Comparison of ENCODE assay signal across 28 cellular contexts in the genomic region with DNA sequence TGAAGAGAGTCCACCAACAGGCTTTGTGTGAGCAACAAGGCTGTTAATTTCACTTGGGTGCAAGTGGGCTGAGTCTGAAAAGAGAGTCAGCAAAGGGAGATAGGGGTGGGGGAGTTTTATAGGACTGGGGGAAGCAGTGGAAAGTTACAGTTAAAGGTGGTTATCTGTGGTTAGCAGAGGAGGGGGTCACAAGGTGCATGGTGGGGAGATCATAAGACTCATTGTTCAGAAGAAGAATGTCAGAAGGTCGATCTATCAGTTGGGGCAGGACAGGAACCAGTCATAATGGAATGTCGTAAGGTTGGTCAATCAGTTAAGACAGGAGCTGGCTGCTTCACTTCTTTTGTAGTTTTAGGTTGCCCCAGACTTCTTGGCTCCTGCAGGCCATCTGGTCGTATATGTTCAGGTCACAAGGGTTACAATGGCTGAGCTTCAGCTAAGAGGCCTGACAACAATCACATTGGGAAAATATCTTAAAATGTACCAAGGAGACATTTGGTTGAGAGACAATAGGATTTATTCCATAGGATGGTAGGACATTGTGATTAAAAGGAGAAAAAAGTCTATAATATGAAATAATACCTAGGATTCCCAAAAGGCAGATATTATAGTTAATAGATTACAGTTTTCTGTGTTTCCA.
"Had no signal": no experiment of that assay in that cellular context is flagged by ENCODE, and none has a peak within 500 bp of the region (broad histone marks: within the 10 kb centered on the region; RNA-seq: fewer than 3 reads in every experiment).

No MANE protein-coding gene starts in this region.

- H3K27me3 ChIP-seq: adrenal gland, body of pancreas, cardiac muscle cell, colonic mucosa, right atrium auricular region, suprapubic skin, tibial artery had no signal

- H3K36me3 ChIP-seq: adrenal gland, cardiac muscle cell, colonic mucosa, right atrium auricular region, suprapubic skin, tibial artery had no signal

- H3K4me1 Mint-ChIP-seq: activated naive CD8-positive, alpha-beta T cell treated with anti-CD3 and anti-CD28 coated beads for 36 hours; naive thymus-derived CD4-positive, alpha-beta T cell; neural crest cell had no signal

- DNase-seq: activated CD4-positive, alpha-beta T cell treated with anti-CD3 and anti-CD28 coated beads for 4 hours; activated CD4-positive, alpha-beta T cell treated with anti-CD3 and anti-CD28 coated beads, Interleukin-2, amount 50 U/mL, for 48 hours; activated CD8-positive, alpha-beta memory T cell treated with anti-CD3 and anti-CD28 coated beads for 24 hours; activated effector memory CD4-positive, alpha-beta T cell treated with anti-CD3 and anti-CD28 coated beads, Interleukin-2, amount 50 U/mL, for 16 hours; activated naive CD4-positive, alpha-beta T cell treated with anti-CD3 and anti-CD28 coated beads for 36 hours; activated naive CD8-positive, alpha-beta T cell treated with anti-CD3 and anti-CD28 coated beads for 36 hours; adrenal gland; aorta; body of pancreas; cerebellar nuclear complex; colonic mucosa; effector CD8-positive, alpha-beta T cell; hippocampal formation; kidney; left colon; mammary epithelial cell; midbrain; naive thymus-derived CD4-positive, alpha-beta T cell; occipital lobe; stimulated activated CD4-positive, alpha-beta T cell treated with anti-CD3 and anti-CD28 coated beads, Interleukin-15, amount 100 ng/mL, for 24 hours; stimulated activated naive CD4-positive, alpha-beta T cell; tibial artery had no signal

- H3K4me1 ChIP-seq: adrenal gland, body of pancreas, colonic mucosa, parathyroid adenoma, right atrium auricular region, suprapubic skin had no signal

- H3K27me3 Mint-ChIP-seq: activated naive CD8-positive, alpha-beta T cell treated with anti-CD3 and anti-CD28 coated beads for 36 hours; naive thymus-derived CD4-positive, alpha-beta T cell had no signal

- H3K27ac Mint-ChIP-seq: activated naive CD4-positive, alpha-beta T cell treated with anti-CD3 and anti-CD28 coated beads for 36 hours; activated naive CD8-positive, alpha-beta T cell treated with anti-CD3 and anti-CD28 coated beads for 36 hours; activated T-helper 1 cell treated with anti-CD3 and anti-CD28 coated beads, Interleukin-12 subunit alpha, Interleukin-12 subunit beta, Interleukin-2, Interleukin-4 antibody, amounts not matched to agents 30 ng/mL and 10 ng/mL and 1 ng/mL, durations not matched to agents 14 hours and 24 hours and 36 hours; naive thymus-derived CD4-positive, alpha-beta T cell had no signal

- H3K4me3 Mint-ChIP-seq: activated naive CD4-positive, alpha-beta T cell treated with anti-CD3 and anti-CD28 coated beads for 36 hours; activated naive CD8-positive, alpha-beta T cell treated with anti-CD3 and anti-CD28 coated beads for 36 hours; activated T-helper 1 cell treated with anti-CD3 and anti-CD28 coated beads, Interleukin-12 subunit alpha, Interleukin-12 subunit beta, Interleukin-2, Interleukin-4 antibody, amounts not matched to agents 30 ng/mL and 10 ng/mL and 1 ng/mL, durations not matched to agents 14 hours and 24 hours and 36 hours; naive thymus-derived CD4-positive, alpha-beta T cell; neural crest cell had no signal

- H3K36me3 Mint-ChIP-seq: activated naive CD8-positive, alpha-beta T cell treated with anti-CD3 and anti-CD28 coated beads for 36 hours; naive thymus-derived CD4-positive, alpha-beta T cell had no signal

- H3K9me3 ChIP-seq: adrenal gland, body of pancreas, colonic mucosa, right atrium auricular region, suprapubic skin, tibial artery had no signal

- H3K4me3 ChIP-seq: adrenal gland, body of pancreas, cardiac muscle cell, colonic mucosa, right atrium auricular region, suprapubic skin, tibial artery had no signal

- H3K9me3 Mint-ChIP-seq: activated naive CD8-positive, alpha-beta T cell treated with anti-CD3 and anti-CD28 coated beads for 36 hours had no signal
